ENCODE assay signal across 13 cellular contexts in genomic region chr1:44881011-44881632, GRCh38. TPM values are rescaled to one million over a fixed set of nuclear protein-coding genes. Genes with fewer than 3 reads are reported as not detected.
DNase-seq lines count a peak whose midpoint lies in the region; ATAC-seq, FAIRE-seq and TF ChIP-seq lines count a peak whose summit lies in the region.
"Had no signal": no experiment of that assay in that cellular context is flagged by ENCODE, and none has a peak within 500 bp of the region (broad histone marks: within the 10 kb centered on the region; RNA-seq: fewer than 3 reads in every experiment).

No MANE protein-coding gene starts in this region.

- WGBS in IMR-90 (ENCODE audit: extremely low coverage in 2 of 2, insufficient read length in 1 of 2), 2 experiments = 71% methylated on average over 1 of the region's 7 CpGs; no CpG with 5 or more reads in 1 of the 2 experiments
- no CpG with 5 or more reads among the region's 7 CpGs for WGBS in neuronal stem cell (ENCODE audit: extremely low coverage in 2 of 2, insufficient read length in 2 of 2, insufficient replicate concordance in 1 of 2), 2 donors

- no peak overlapping the region for H2AK9ac ChIP-seq in IMR-90 (replicated peaks; ENCODE audit: low read depth, low read length, poor library complexity)

- H3K18ac ChIP-seq in IMR-90 (ENCODE audit: low read depth, low read length) (no peak overlapping the region), neuronal stem cell (ENCODE audit: low read length) (no peak overlapping the region)

- H2BK12ac ChIP-seq in neuronal stem cell (ENCODE audit: low read length) = no peak overlapping the region

- H3K9me1 ChIP-seq in IMR-90 (ENCODE audit: insufficient read depth, low read length) = peaks cover 6% of the 10 kb centered on the region; the same call in 1 of the 2 replicates

- TF ChIP-seq RAD21 in IMR-90 (IDR thresholded peaks at IDR 0.05; ENCODE audit: low read length) = no peak

- ATAC-seq in IMR-90 (ENCODE audit: low read depth) (peak; percentile 97), GM21526 (IDR thresholded peaks at IDR 0.05; ENCODE audit: low FRiP score, unreplicated experiment) (no peak), HG03342 (IDR thresholded peaks at IDR 0.05; ENCODE audit: unreplicated experiment) (no peak)
- ATAC-seq: activated naive CD4-positive, alpha-beta T cell treated with anti-CD3 and anti-CD28 coated beads, Interleukin-2, amount 50 U/mL, for 72 hours had no signal

- H3K79me1 ChIP-seq in IMR-90 (ENCODE audit: low read depth in 1 of 2, low read length in 2 of 2) (no peaks in the 10 kb centered on the region; a peak in 1 of 4 replicates), neuronal stem cell (ENCODE audit: low read depth, low read length) (no peaks in the 10 kb centered on the region)

- in situ Hi-C loops in IMR-90 (cut with MboI; ENCODE audit: low sequenced_read_pairs) = no loop called here

- H3K27me3 ChIP-seq in IMR-90 (ENCODE audit: control insufficient read depth, insufficient read depth, low read length) (no peaks in the 10 kb centered on the region), bronchial epithelial cell (ENCODE audit: control insufficient read depth, insufficient read depth, low read length) (no peaks in the 10 kb centered on the region), neuronal stem cell (ENCODE audit: control insufficient read depth in 3 of 3, insufficient read depth in 3 of 3, low read depth in 1 of 3, low read length in 3 of 3) (no peaks in the 10 kb centered on the region)
- H3K27me3 ChIP-seq: BE2C, uterus had no signal

- dilution Hi-C loops in IMR-90 (cut with HindIII; ENCODE audit: low sequenced_read_pairs, unreplicated experiment) = no loop called here

- H3K56ac ChIP-seq in IMR-90 (ENCODE audit: extremely low read depth, insufficient read depth, low read length) = no peak overlapping the region

- H3K4me3 ChIP-seq in AG04449 (ENCODE audit: low read depth, low read length) (no peak overlapping the region), IMR-90 (ENCODE audit: insufficient read depth, low read depth, low read length) (no peak overlapping the region), bronchial epithelial cell (ENCODE audit: low read depth, low read length) (no peak overlapping the region), neuronal stem cell (ENCODE audit: low read length in 2 of 2) (no peak overlapping the region), coronary artery (no peak overlapping the region)
- H3K4me3 ChIP-seq: lung, uterus had no signal

- H3K27ac ChIP-seq in IMR-90 (ENCODE audit: insufficient read depth, low read length) (no peak overlapping the region), neuronal stem cell (replicated peaks; ENCODE audit: low read length) (no peak overlapping the region), coronary artery (peak overlapping the region in 1 of 2 donors; percentile 32)
- H3K27ac ChIP-seq: uterus had no signal

- BruUV-seq in IMR-90 (replicated peaks; lab: Mats Ljungman, UMichigan) = no TSS peak

- TF ChIP-seq CTCF in AG04449 (IDR thresholded peaks at IDR 0.05; ENCODE audit: insufficient read depth, low read length, missing control alignments) (no peak), IMR-90 (conservative IDR thresholded peaks at IDR 0.05; ENCODE audit: low read depth, low read length) (no peak), bronchial epithelial cell (IDR thresholded peaks at IDR 0.05; ENCODE audit: insufficient read depth, low read length, severe bottlenecking) (no peak), coronary artery (IDR thresholded peaks at IDR 0.05) (no peak)

- H3K14ac ChIP-seq in IMR-90 (replicated peaks; ENCODE audit: low read depth, low read length) (no peak overlapping the region), neuronal stem cell (ENCODE audit: low read length) (no peak overlapping the region)

- no peak overlapping the region for H2BK20ac ChIP-seq in IMR-90 (ENCODE audit: low read depth, low read length)

- H3K9me3 ChIP-seq in IMR-90 (ENCODE audit: control insufficient read depth, insufficient read depth, low read length) (peaks cover 3% of the 10 kb centered on the region; the same call in 1 of the 2 replicates), neuronal stem cell (replicated peaks in 1 of 2; ENCODE audit: control insufficient read depth in 2 of 2, insufficient read depth in 1 of 2, low read depth in 1 of 2, low read length in 2 of 2) (peaks cover 6 to 10% of the 10 kb centered on the region in 2 donors)
- H3K9me3 ChIP-seq: BE2C, uterus had no signal

- H2AK5ac ChIP-seq in IMR-90 (ENCODE audit: low read depth, low read length) = no peak overlapping the region
- no peak overlapping the region for H2AK5ac ChIP-seq in neuronal stem cell (ENCODE audit: low read depth, low read length)

- DNase-seq in AG04449 (ENCODE audit: low read depth, low spot score) (peak; percentile 59), IMR-90 (peak; percentile 85), bronchial epithelial cell (ENCODE audit: low read depth) (peak; percentile 86), iris pigment epithelial cell (ENCODE audit: low read depth) (peak; percentile 86), neuronal stem cell (ENCODE audit: low spot score) (no peak), coronary artery (ENCODE audit: low spot score) (no peak)
- DNase-seq: activated CD4-positive, alpha-beta memory T cell treated with anti-CD3 and anti-CD28 coated beads for 36 hours; BE2C; uterus had no signal

- no peak overlapping the region for H4K91ac ChIP-seq in IMR-90 (ENCODE audit: insufficient read depth, low read depth, low read length)
- H4K91ac ChIP-seq in neuronal stem cell (ENCODE audit: low read depth, low read length, poor library complexity) = no peak overlapping the region

- H3K36me3 ChIP-seq in IMR-90 (ENCODE audit: control insufficient read depth, insufficient read depth, low read length) (peaks cover 11% of the 10 kb centered on the region), bronchial epithelial cell (ENCODE audit: control insufficient read depth, insufficient read depth, low read length) (no peaks in the 10 kb centered on the region), neuronal stem cell (replicated peaks in 1 of 2; ENCODE audit: control insufficient read depth in 2 of 2, insufficient read depth in 2 of 2, low read length in 2 of 2) (peaks cover 0 to 33% of the 10 kb centered on the region in 2 donors)
- H3K36me3 ChIP-seq: BE2C, uterus had no signal

- H3K4me1 ChIP-seq in IMR-90 (ENCODE audit: control insufficient read depth, insufficient read depth, low read length) (no peaks in the 10 kb centered on the region; the same call in 1 of the 2 replicates), neuronal stem cell (ENCODE audit: control insufficient read depth in 2 of 2, insufficient read depth in 1 of 2, low read depth in 1 of 2, low read length in 2 of 2) (peaks cover 0 to 3% of the 10 kb centered on the region in 2 donors)
- H3K4me1 ChIP-seq: BE2C, uterus had no signal

- intact Hi-C loops in IMR-90 (cut with micrococcal nuclease) = no loop called here

- H3K23ac ChIP-seq in IMR-90 (ENCODE audit: low read depth, low read length) (no peak overlapping the region), neuronal stem cell (ENCODE audit: low read depth, low read length, poor library complexity) (no peak overlapping the region)

- H4K8ac ChIP-seq in IMR-90 (ENCODE audit: low read depth in 2 of 2, low read length in 2 of 2) (no peak overlapping the region), neuronal stem cell (ENCODE audit: low read depth, low read length) (no peak overlapping the region)

- H2AFZ ChIP-seq in IMR-90 (replicated peaks; ENCODE audit: low read length, poor library complexity) (no peak overlapping the region), neuronal stem cell (ENCODE audit: low read length) (no peak overlapping the region)

- no peak overlapping the region for H2BK120ac ChIP-seq in IMR-90 (ENCODE audit: low read depth, low read length)
- no peak overlapping the region for H2BK120ac ChIP-seq in neuronal stem cell (ENCODE audit: low read depth, low read length)

- H2BK5ac ChIP-seq in IMR-90 (ENCODE audit: low read depth, low read length, poor library complexity, severe bottlenecking) = peak overlapping the region; percentile 10
- H2BK5ac ChIP-seq in neuronal stem cell (ENCODE audit: low read length) = no peak overlapping the region

- no peak for TF ChIP-seq POLR2A in IMR-90 (IDR thresholded peaks at IDR 0.05; ENCODE audit: low read depth, low read length)

- POLR2A ChIA-PET in AG04449 (lab: Yijun Ruan, JAX) (interaction anchor here (0.6 to 1.1 kb wide), 2 partner anchors 81 to 88 kb away, joined by 3 read pairs; partner anchors contain the start of gene PLK3), IMR-90 (lab: Charles Lee; ENCODE audit: unreplicated experiment) (no interaction called here)

- H3K9ac ChIP-seq in IMR-90 (ENCODE audit: low read depth, low read length) = no peak overlapping the region
- no peak overlapping the region for H3K9ac ChIP-seq in neuronal stem cell (ENCODE audit: low read depth, low read length, poor library complexity)

- no peak overlapping the region for H3K4me2 ChIP-seq in IMR-90 (ENCODE audit: low read depth, low read length)
- H3K4me2 ChIP-seq in neuronal stem cell (ENCODE audit: insufficient read depth, low read length, poor library complexity, severe bottlenecking) = no peak overlapping the region

- H3K4ac ChIP-seq in IMR-90 (ENCODE audit: low read depth, low read length) (no peak overlapping the region), neuronal stem cell (ENCODE audit: low read length) (no peak overlapping the region)

- CTCF ChIA-PET in AG04449 (lab: Yijun Ruan, JAX) (interaction anchor here (1.2 to 1.5 kb wide), 2 partner anchors 10 to 18 kb away, joined by 3 read pairs; no protein-coding TSS in a partner anchor), IMR-90 (lab: Yijun Ruan, JAX) (interaction anchor here (1.2 to 1.6 kb wide), 2 partner anchors 13 to 43 kb away, joined by 3 to 4 read pairs; no protein-coding TSS in a partner anchor)

- H4K5ac ChIP-seq in IMR-90 (ENCODE audit: low read depth, low read length) = no peak overlapping the region

- H2BK15ac ChIP-seq in IMR-90 (ENCODE audit: low read depth, low read length) = no peak overlapping the region; the same call in 2 of the 3 replicates
- no peak overlapping the region for H2BK15ac ChIP-seq in neuronal stem cell (ENCODE audit: low read length)

- peak; percentile 93 for FAIRE-seq in bronchial epithelial cell (lab: Jason Lieb, UNC)

- H4K20me1 ChIP-seq in IMR-90 (ENCODE audit: insufficient read depth, low read length) = no peaks in the 10 kb centered on the region

RNA-seq across cellular contexts. Expression of gene PTCH2, which starts 38.1 kb away (rescaled TPM):
- total RNA-seq in IMR-90 (2012; rRNA removed) = under 0.01 TPM in 2 replicates
- polyA plus RNA-seq in IMR-90 (2012; rRNA removed) = 0.56 and 0.66 TPM in 2 replicates
- 0.36 and 0.60 TPM in 2 replicates for polyA plus RNA-seq in IMR-90 (2012; cell fraction: cytosol; rRNA removed)
- polyA plus RNA-seq in IMR-90 (2012; cell fraction: nucleus; rRNA removed; ENCODE audit: low replicate concordance) = 4.1 and 8.2 TPM in 2 replicates
- total RNA-seq in bronchial epithelial cell = under 0.01 TPM in 1 of 2 replicates, not detected in the other
- 0.32 TPM for polyA plus RNA-seq in neuronal stem cell (2013, experiment 1 of 2)
- 0.29 TPM for polyA plus RNA-seq in neuronal stem cell (2013, experiment 2 of 2)

Comparison
In these comparisons a context has a peak if more than half of its experiments do, and no peak if none do; other contexts are left out.
1. DNase-seq: peak in AG04449 (single experiment), IMR-90 (single experiment), bronchial epithelial cell (single experiment) and iris pigment epithelial cell (single experiment); none in neuronal stem cell (single experiment) and coronary artery (single experiment).